In genomic region chr6:108651287-108651686, GRCh38 we compare ENCODE assay signal across 2 cellular contexts.
TF ChIP-seq lines count a peak whose summit lies in the region.

No MANE protein-coding gene starts in this region.

TF ChIP-seq in liver, 16 proteins besides CTCF, POLR2A, EP300 and RAD21 (continued from another document):
- TF ChIP-seq, protein P1, sequence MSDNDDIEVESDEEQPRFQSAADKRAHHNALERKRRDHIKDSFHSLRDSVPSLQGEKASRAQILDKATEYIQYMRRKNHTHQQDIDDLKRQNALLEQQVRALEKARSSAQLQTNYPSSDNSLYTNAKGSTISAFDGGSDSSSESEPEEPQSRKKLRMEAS (IDR thresholded peaks at IDR 0.05): no peak

TF ChIP-seq in HepG2, 621 proteins besides CTCF, POLR2A, EP300 and RAD21 (continued from another document):
- no peak for TF ChIP-seq SYNCRIP (IDR thresholded peaks at IDR 0.05; ENCODE audit: insufficient read depth, low read depth, low read length)
